21 cellular contexts compared by ENCODE assay signal in genomic region chr11:90836031-90836430, GRCh38.
"Had no signal": no experiment of that assay in that cellular context is flagged by ENCODE, and none has a peak within 500 bp of the region (broad histone marks: within the 10 kb centered on the region; RNA-seq: fewer than 3 reads in every experiment).

No MANE protein-coding gene starts in this region.

- H3K9me2 ChIP-seq: SK-N-SH had no signal

- DNase-seq: Kasumi-1, MV-4-11, NCI-H1092, NCI-H1105 treated with DMSO at 0.1 percent for 48 hours, NCI-H1417 treated with DMSO at 0.1 percent for 48 hours, NCI-H146, NCI-H1694 treated with DMSO at 0.1 percent for 48 hours, NCI-H2081, NCI-H2107, NCI-H2227 treated with DMSO at 0.1 percent for 48 hours, NCI-H524, NCI-H774, SHP77, SK-N-SH, SW 1271, T-cell had no signal

- H3K27ac ChIP-seq: HL-60, KMS-11, RWPE1 had no signal

- H3K9me3 ChIP-seq: SK-N-SH had no signal

- H3K9me3 Mint-ChIP-seq: IgD-negative memory B cell had no signal

- H3K4me3 Mint-ChIP-seq: IgD-negative memory B cell, T-cell had no signal

- H3K4me2 ChIP-seq: KMS-11, SK-N-SH had no signal

- H3K27me3 Mint-ChIP-seq: IgD-negative memory B cell, T-cell had no signal

- H3K4me3 ChIP-seq: K562 had no signal

- H3K36me3 Mint-ChIP-seq: IgD-negative memory B cell, T-cell had no signal

- H3K27ac Mint-ChIP-seq: IgD-negative memory B cell, T-cell had no signal

- H3K4me1 Mint-ChIP-seq: IgD-negative memory B cell, T-cell had no signal
